12 cellular contexts compared by ENCODE assay signal in the genomic region with DNA sequence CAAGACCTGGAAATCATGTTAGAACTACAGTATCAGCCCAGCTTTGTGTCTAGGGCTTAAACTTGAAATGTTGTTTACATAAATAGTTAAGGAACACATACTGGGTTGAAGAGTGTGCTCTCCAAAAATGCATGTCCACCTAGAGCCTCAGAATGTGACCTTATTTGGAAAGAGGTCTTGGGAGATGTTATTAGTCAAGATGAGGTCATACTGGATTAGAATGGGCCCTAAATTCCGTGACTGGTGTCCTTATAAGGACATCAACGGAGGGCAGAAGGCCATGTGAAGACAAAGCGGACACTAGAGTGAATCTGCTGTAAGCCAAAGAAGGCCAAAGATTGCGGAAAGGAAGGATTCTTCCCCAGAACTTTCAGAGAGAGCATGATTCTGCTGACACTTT.
DNase-seq lines count a peak whose midpoint lies in the region; ATAC-seq, FAIRE-seq and TF ChIP-seq lines count a peak whose summit lies in the region.
"Had no signal": no experiment of that assay in that cellular context is flagged by ENCODE, and none has a peak within 500 bp of the region (broad histone marks: within the 10 kb centered on the region; RNA-seq: fewer than 3 reads in every experiment).

No MANE protein-coding gene starts in this region.

- H3K23ac ChIP-seq in H1 (ENCODE audit: insufficient read length) = no peak overlapping the region

- no peak overlapping the region for H3K4ac ChIP-seq in H1 (replicated peaks; ENCODE audit: insufficient read length, low read depth, low read length)

- no peaks in the 10 kb centered on the region for H3K9me2 ChIP-seq in PC-3 (replicated peaks; ENCODE audit: low read length)

- H3K27ac Mint-ChIP-seq in neural progenitor cell = peak overlapping the region; percentile 65
- no peak overlapping the region for H3K27ac Mint-ChIP-seq in stimulated activated effector memory CD8-positive, alpha-beta T cell treated with anti-CD3 and anti-CD28 coated beads, Interleukin-12 subunit alpha, Interleukin-12 subunit beta, amount 100 ng/mL, for 72 hours

- peaks cover 4% of the 10 kb centered on the region for H3K27me3 Mint-ChIP-seq in neural progenitor cell (ENCODE audit: insufficient read depth, low read depth)

- peaks cover 44% of the 10 kb centered on the region for H3K4me1 Mint-ChIP-seq in neural progenitor cell
- H3K4me1 Mint-ChIP-seq in stimulated activated effector memory CD8-positive, alpha-beta T cell treated with anti-CD3 and anti-CD28 coated beads, Interleukin-12 subunit alpha, Interleukin-12 subunit beta, amount 100 ng/mL, for 72 hours = peaks cover 6% of the 10 kb centered on the region

- intact Hi-C loops in PC-3 (cut with micrococcal nuclease) (loop anchor here (1.0 kb wide), 2 partner anchors 234 to 597 kb away; no protein-coding TSS in a partner anchor), esophagus muscularis mucosa (cut with DNase I) (no loop called here)

- CTCF ChIA-PET in PC-3 (lab: Charles Lee) (interaction anchor here (1.1 kb wide), 2 partner anchors 91 to 234 kb away, joined by 4 to 5 read pairs; no protein-coding TSS in a partner anchor), H1 (lab: Charles Lee; ENCODE audit: partially characterized antibody) (interaction anchor here (0.9 to 1.5 kb wide), 5 partner anchors 9 to 274 kb away, joined by 3 to 4 read pairs (median 3); no protein-coding TSS in a partner anchor)

- no peak overlapping the region for H3K56ac ChIP-seq in H1 (replicated peaks; ENCODE audit: insufficient read length, low read depth, low read length)

- H4K20me1 ChIP-seq in PC-3 (ENCODE audit: low read length) (no peaks in the 10 kb centered on the region), H1 (replicated peaks in 1 of 2; ENCODE audit: control insufficient read depth in 1 of 2, insufficient read depth in 2 of 2, low read length in 2 of 2) (no peaks in the 10 kb centered on the region), neural progenitor cell (ENCODE audit: low read depth) (no peaks in the 10 kb centered on the region)

- 81% methylated on average over 4 of the region's 4 CpGs; no CpG with 5 or more reads in 1 of the 2 experiments for WGBS in H1 (ENCODE audit: extremely low coverage in 1 of 2, insufficient coverage in 1 of 2, insufficient read length in 1 of 2, insufficient replicate concordance in 2 of 2, low coverage in 1 of 2, low lambda C conversion rate in 2 of 2, missing lambda C conversion rate in 1 of 2), 2 experiments
- 86% methylated on average over 4 of the region's 4 CpGs for WGBS in esophagus muscularis mucosa

- H2AK5ac ChIP-seq in H1 (ENCODE audit: low read depth, low read length) = no peak overlapping the region

- H2BK20ac ChIP-seq in H1 (ENCODE audit: low read length) = no peak overlapping the region

- H3K4me3 Mint-ChIP-seq in neural progenitor cell = no peak overlapping the region
- no peak overlapping the region for H3K4me3 Mint-ChIP-seq in stimulated activated effector memory CD8-positive, alpha-beta T cell treated with anti-CD3 and anti-CD28 coated beads, Interleukin-12 subunit alpha, Interleukin-12 subunit beta, amount 100 ng/mL, for 72 hours

- TF ChIP-seq POLR2A in H1 (IDR thresholded peaks at IDR 0.05; ENCODE audit: control extremely low read depth in 1 of 2, low read depth in 2 of 2, low read length in 2 of 2) (no peak), esophagus muscularis mucosa (IDR thresholded peaks at IDR 0.05; ENCODE audit: low read depth) (no peak)

- no peak for TF ChIP-seq CTCF in PC-3 (conservative IDR thresholded peaks at IDR 0.05; ENCODE audit: low read depth, low read length)
- no peak for TF ChIP-seq CTCF in H1 (IDR thresholded peaks at IDR 0.05; ENCODE audit: control extremely low read depth in 1 of 3, insufficient read depth in 1 of 3, low read depth in 1 of 3, low read length in 3 of 3)
- no peak for TF ChIP-seq CTCF in neural progenitor cell (IDR thresholded peaks at IDR 0.05)
- TF ChIP-seq CTCF in esophagus muscularis mucosa (IDR thresholded peaks at IDR 0.05) = no peak

- no peak overlapping the region for H2BK120ac ChIP-seq in H1 (replicated peaks; ENCODE audit: low read depth, low read length)

- H2BK15ac ChIP-seq in H1 (ENCODE audit: low read length) = no peak overlapping the region

- H3K4me1 ChIP-seq in PC-3 (ENCODE audit: insufficient read depth, low read length) = peaks cover 10% of the 10 kb centered on the region; the same call in 1 of the 2 replicates
- H3K4me1 ChIP-seq in H1 (replicated peaks in 1 of 4; ENCODE audit: control insufficient read depth in 3 of 4, insufficient read depth in 4 of 4, low read length in 3 of 4) = peaks cover 0 to 16% (median 4%) of the 10 kb centered on the region in 4 experiments; a peak in 4 of 7 replicates
- H3K4me1 ChIP-seq in neural progenitor cell = peaks cover 27% of the 10 kb centered on the region
- peaks cover 16 to 42% (median 40%) of the 10 kb centered on the region in 4 donors for H3K4me1 ChIP-seq in esophagus muscularis mucosa

- DNase-seq in PC-3 (peak; percentile 69), H1 (ENCODE audit: low read depth in 1 of 2, low spot score in 2 of 2) (no peak), neural progenitor cell (ENCODE audit: low spot score) (no peak), esophagus muscularis mucosa (ENCODE audit: extremely low spot score) (no peak), HPDE6-E6E7 (ENCODE audit: extremely low spot score) (no peak), anterior cingulate cortex (lab: John Stamatoyannopoulos, UW) (no peak)
- no peak for DNase-seq in stimulated activated effector memory CD8-positive, alpha-beta T cell treated with anti-CD3 and anti-CD28 coated beads, Interleukin-12 subunit alpha, Interleukin-12 subunit beta, amount 100 ng/mL, for 72 hours (ENCODE audit: low spot score in 2 of 2)
- DNase-seq: GF-D8, lower lobe of right lung, NCI-H2081 treated with DMSO at 0.1 percent for 48 hours, stomach had no signal

- POLR2A ChIA-PET in PC-3 (lab: Charles Lee; ENCODE audit: unreplicated experiment) = no interaction called here
- POLR2A ChIA-PET in H1 (lab: Charles Lee; ENCODE audit: partially characterized antibody) = no interaction called here

- no peak overlapping the region for H3K14ac ChIP-seq in H1 (ENCODE audit: insufficient read length)

- no peak overlapping the region for H4K5ac ChIP-seq in H1 (ENCODE audit: insufficient read length, low read depth, low read length)

- no peak overlapping the region for H4K91ac ChIP-seq in H1 (replicated peaks; ENCODE audit: insufficient read length, low read length)

- TF ChIP-seq RAD21 in H1 (IDR thresholded peaks at IDR 0.05 in 1 of 2, conservative IDR thresholded peaks at IDR 0.05 in 1 of 2; ENCODE audit: low read depth in 2 of 2, low read length in 2 of 2) = no peak

- no peaks in the 10 kb centered on the region for H3K79me2 ChIP-seq in PC-3 (ENCODE audit: low read length)
- H3K79me2 ChIP-seq in H1 (ENCODE audit: control insufficient read depth in 1 of 2, insufficient read depth in 2 of 2, low read length in 2 of 2) = no peaks in the 10 kb centered on the region
- H3K79me2 ChIP-seq in neural progenitor cell (ENCODE audit: low read depth) = no peaks in the 10 kb centered on the region

- H3K9me3 ChIP-seq in PC-3 (ENCODE audit: low read length) = no peaks in the 10 kb centered on the region
- H3K9me3 ChIP-seq in H1 (ENCODE audit: insufficient read depth in 2 of 2, low read depth in 1 of 2, low read length in 1 of 2) = no peaks in the 10 kb centered on the region
- no peaks in the 10 kb centered on the region for H3K9me3 ChIP-seq in neural progenitor cell (ENCODE audit: low read depth)
- H3K9me3 ChIP-seq in esophagus muscularis mucosa = no peaks in the 10 kb centered on the region
- H3K9me3 ChIP-seq: lower lobe of right lung, stomach had no signal

- H3F3A ChIP-seq in PC-3 (ENCODE audit: low read length, unreplicated experiment) (no peaks in the 10 kb centered on the region), neural progenitor cell (ENCODE audit: low read depth) (no peaks in the 10 kb centered on the region)

- H3K27me3 ChIP-seq in PC-3 (ENCODE audit: low read length) = no peaks in the 10 kb centered on the region
- H3K27me3 ChIP-seq in H1 (replicated peaks in 1 of 4; ENCODE audit: control insufficient read depth in 3 of 4, extremely low read depth in 1 of 4, insufficient read depth in 3 of 4, low read length in 3 of 4) = no peaks in the 10 kb centered on the region
- H3K27me3 ChIP-seq in neural progenitor cell = no peaks in the 10 kb centered on the region
- no peaks in the 10 kb centered on the region for H3K27me3 ChIP-seq in esophagus muscularis mucosa
- H3K27me3 ChIP-seq: stomach had no signal

- H3K27ac ChIP-seq in PC-3 (ENCODE audit: low read length) (no peak overlapping the region), H1 (ENCODE audit: low read depth, low read length) (no peak overlapping the region), neural progenitor cell (no peak overlapping the region), esophagus muscularis mucosa (replicated peaks in 1 of 4) (no peak overlapping the region)
- H3K27ac ChIP-seq: lower lobe of right lung had no signal

- H3K18ac ChIP-seq in H1 (ENCODE audit: extremely low read depth, low read length) = no peak overlapping the region

- peak overlapping the region; percentile 58; the same call in 1 of the 2 replicates for H2AFZ ChIP-seq in PC-3 (ENCODE audit: low read length)
- H2AFZ ChIP-seq in H1 (ENCODE audit: low read length) = 0 out of 2 replicates have a peak overlapping the region, but pooled peaks have one; percentile 45
- H2AFZ ChIP-seq in neural progenitor cell (replicated peaks) = peak overlapping the region; percentile 2

- H2BK5ac ChIP-seq in H1 (ENCODE audit: low read depth, low read length) = no peak overlapping the region

- H3K36me3 Mint-ChIP-seq in neural progenitor cell = no peaks in the 10 kb centered on the region
- H3K36me3 Mint-ChIP-seq in stimulated activated effector memory CD8-positive, alpha-beta T cell treated with anti-CD3 and anti-CD28 coated beads, Interleukin-12 subunit alpha, Interleukin-12 subunit beta, amount 100 ng/mL, for 72 hours = no peaks in the 10 kb centered on the region

- H3K4me2 ChIP-seq in PC-3 (ENCODE audit: low read length) = no peak overlapping the region
- H3K4me2 ChIP-seq in H1 (ENCODE audit: insufficient read depth in 1 of 2, low read depth in 2 of 2, low read length in 2 of 2) = no peak overlapping the region
- no peak overlapping the region for H3K4me2 ChIP-seq in neural progenitor cell

- no peak overlapping the region for H3K9ac ChIP-seq in PC-3 (ENCODE audit: low read length)
- H3K9ac ChIP-seq in H1 (replicated peaks in 1 of 4; ENCODE audit: extremely low read depth in 1 of 4, low read depth in 3 of 4, low read length in 3 of 4) = no peak overlapping the region
- H3K9ac ChIP-seq in neural progenitor cell = no peak overlapping the region

- BruUV-seq in PC-3 (replicated peaks; lab: Mats Ljungman, UMichigan) = no TSS peak

- H3K4me3 ChIP-seq in PC-3 (ENCODE audit: low read length) (no peak overlapping the region), H1 (ENCODE audit: extremely low read depth in 1 of 4, insufficient read depth in 2 of 4, low read depth in 3 of 4, low read length in 4 of 4) (no peak overlapping the region), neural progenitor cell (no peak overlapping the region), esophagus muscularis mucosa (no peak overlapping the region)
- H3K4me3 ChIP-seq: lower lobe of right lung, stomach had no signal

- H3K36me3 ChIP-seq in PC-3 (ENCODE audit: low read depth, low read length) (no peaks in the 10 kb centered on the region), H1 (ENCODE audit: control insufficient read depth in 2 of 4, insufficient read depth in 4 of 4, low read length in 3 of 4) (no peaks in the 10 kb centered on the region), neural progenitor cell (no peaks in the 10 kb centered on the region), esophagus muscularis mucosa (no peaks in the 10 kb centered on the region)
- H3K36me3 ChIP-seq: lower lobe of right lung, stomach had no signal

- no peak overlapping the region for H2BK12ac ChIP-seq in H1 (ENCODE audit: low read depth, low read length)

- peaks cover 2% of the 10 kb centered on the region for H3K9me3 Mint-ChIP-seq in neural progenitor cell
- no peaks in the 10 kb centered on the region for H3K9me3 Mint-ChIP-seq in stimulated activated effector memory CD8-positive, alpha-beta T cell treated with anti-CD3 and anti-CD28 coated beads, Interleukin-12 subunit alpha, Interleukin-12 subunit beta, amount 100 ng/mL, for 72 hours

- no peaks in the 10 kb centered on the region for H3K79me1 ChIP-seq in H1 (ENCODE audit: low read depth, low read length)

- H3K23me2 ChIP-seq in H1 (ENCODE audit: low read depth, low read length) = no peaks in the 10 kb centered on the region

- no peak overlapping the region for H4K8ac ChIP-seq in H1 (ENCODE audit: extremely low read depth, insufficient read depth, low read length)

- FAIRE-seq in G401.6 (lab: Jason Lieb, UNC) = peak; percentile 98
- no peak for FAIRE-seq in H1 (lab: Jason Lieb, UNC)

- no peak for TF ChIP-seq EP300 in H1 (IDR thresholded peaks at IDR 0.05; ENCODE audit: borderline replicate concordance in 1 of 2, low read depth in 2 of 2, low read length in 2 of 2)
- TF ChIP-seq EP300 in esophagus muscularis mucosa (IDR thresholded peaks at IDR 0.05) = no peak

- ATAC-seq in PC-3 = peak; percentile 49
- no peak for ATAC-seq in stimulated activated effector memory CD8-positive, alpha-beta T cell treated with anti-CD3 and anti-CD28 coated beads, Interleukin-12 subunit alpha, Interleukin-12 subunit beta, amount 100 ng/mL, for 72 hours

Comparison
In these comparisons a context has a peak if more than half of its experiments do, and no peak if none do; other contexts are left out.
1. H2AFZ ChIP-seq: peak in every context shown above with its lines; median percentile 58 in PC-3; 45 in H1; 2 in neural progenitor cell.